Comparison of ENCODE assay signal across 1 cellular context in the genomic region with DNA sequence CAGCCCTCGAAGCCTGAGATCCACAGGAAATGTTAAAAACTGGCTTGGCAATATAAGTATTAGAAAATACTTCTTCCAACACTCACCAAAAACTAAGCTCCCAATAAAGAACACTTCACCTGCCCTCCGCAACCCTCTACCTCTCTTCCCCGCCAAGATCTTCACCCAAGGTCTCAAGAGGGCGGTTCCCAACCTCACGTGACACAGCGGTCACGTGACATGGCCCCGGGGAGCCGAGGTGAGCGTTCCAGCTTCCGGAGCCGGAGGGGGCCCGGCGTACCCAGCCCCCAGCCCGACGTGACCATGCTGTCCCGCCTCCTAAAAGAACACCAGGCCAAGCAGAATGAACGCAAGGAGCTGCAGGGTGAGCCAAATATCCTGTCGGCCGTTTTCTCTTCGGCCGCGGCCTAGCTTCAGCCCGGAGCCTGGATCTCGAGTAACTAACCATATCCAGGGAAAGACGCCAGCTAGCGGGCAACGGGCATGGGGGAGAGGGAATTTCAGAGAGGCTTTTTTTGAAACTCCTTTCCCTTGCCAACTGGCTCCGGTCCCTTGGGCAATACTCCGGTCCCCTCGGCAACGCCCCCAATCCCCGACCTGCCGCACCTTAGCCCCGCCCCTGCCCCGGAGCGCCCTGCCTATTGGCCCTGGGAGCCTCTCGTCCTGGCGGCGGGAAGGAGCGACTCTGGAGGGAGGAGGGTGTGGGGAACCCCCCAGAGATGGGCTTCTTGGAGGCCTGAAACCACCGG.
TF ChIP-seq lines count a peak whose summit lies in the region.

BLOC1S1 (plus strand) TSS at position 214 of the 749 bp plus-strand sequence; CDS start at position 220, 6 bp downstream.

TF ChIP-seq in GM12878, 131 proteins besides CTCF, POLR2A, EP300 and RAD21 (continued from another document and continues in another):
- TF ChIP-seq ZNF592 (IDR thresholded peaks at IDR 0.05) (no peak), ESRRA (IDR thresholded peaks at IDR 0.05; ENCODE audit: low read length) (no peak), TCF7 (IDR thresholded peaks at IDR 0.05; ENCODE audit: borderline replicate concordance) (no peak), SREBF1 (IDR thresholded peaks at IDR 0.05; ENCODE audit: low read length) (no peak), PRDM15 (CRISPR knock-in tag; IDR thresholded peaks at IDR 0.05) (peak; percentile 94), CHD2 (IDR thresholded peaks at IDR 0.05; ENCODE audit: borderline replicate concordance, low read depth, low read length) (no peak), POLR2AphosphoS5 (IDR thresholded peaks at IDR 0.05; ENCODE audit: low read length) (peak; percentile 61), E4F1 (IDR thresholded peaks at IDR 0.05; ENCODE audit: borderline replicate concordance, partially characterized antibody) (peak; percentile 49), SMARCA5 (IDR thresholded peaks at IDR 0.05) (0 out of 2 replicates have a peak, but pooled peaks have one; percentile 32), ZBTB33 (IDR thresholded peaks at IDR 0.05) (no peak), TCF12 (IDR thresholded peaks at IDR 0.05; ENCODE audit: low read depth, low read length) (peak; percentile 62), ZNF384 (IDR thresholded peaks at IDR 0.05; ENCODE audit: borderline replicate concordance, low read depth, low read length) (no peak), BCL11A (IDR thresholded peaks at IDR 0.05; ENCODE audit: low read depth, low read length) (no peak), CBX3 (IDR thresholded peaks at IDR 0.05; ENCODE audit: borderline replicate concordance, low read depth) (no peak), ZNF24 (IDR thresholded peaks at IDR 0.05) (no peak), MEF2B (IDR thresholded peaks at IDR 0.05; ENCODE audit: partially characterized antibody, poor library complexity, severe bottlenecking) (peak; percentile 87), RCOR1 (conservative IDR thresholded peaks at IDR 0.05; ENCODE audit: low read depth, low read length) (no peak), CREM (IDR thresholded peaks at IDR 0.05; ENCODE audit: low read depth) (peak; percentile 67), ZNF217 (IDR thresholded peaks at IDR 0.05) (no peak), TAF1 (IDR thresholded peaks at IDR 0.05; ENCODE audit: borderline replicate concordance, low read depth, low read length) (peak; percentile 46; the same call in 1 of the 2 replicates), CHD4 (IDR thresholded peaks at IDR 0.05) (no peak), POU2F2 (IDR thresholded peaks at IDR 0.05; ENCODE audit: borderline replicate concordance, low read depth, low read length) (no peak), CHD1 (IDR thresholded peaks at IDR 0.05; ENCODE audit: low read depth, low read length) (no peak)
- TF ChIP-seq, protein P1, sequence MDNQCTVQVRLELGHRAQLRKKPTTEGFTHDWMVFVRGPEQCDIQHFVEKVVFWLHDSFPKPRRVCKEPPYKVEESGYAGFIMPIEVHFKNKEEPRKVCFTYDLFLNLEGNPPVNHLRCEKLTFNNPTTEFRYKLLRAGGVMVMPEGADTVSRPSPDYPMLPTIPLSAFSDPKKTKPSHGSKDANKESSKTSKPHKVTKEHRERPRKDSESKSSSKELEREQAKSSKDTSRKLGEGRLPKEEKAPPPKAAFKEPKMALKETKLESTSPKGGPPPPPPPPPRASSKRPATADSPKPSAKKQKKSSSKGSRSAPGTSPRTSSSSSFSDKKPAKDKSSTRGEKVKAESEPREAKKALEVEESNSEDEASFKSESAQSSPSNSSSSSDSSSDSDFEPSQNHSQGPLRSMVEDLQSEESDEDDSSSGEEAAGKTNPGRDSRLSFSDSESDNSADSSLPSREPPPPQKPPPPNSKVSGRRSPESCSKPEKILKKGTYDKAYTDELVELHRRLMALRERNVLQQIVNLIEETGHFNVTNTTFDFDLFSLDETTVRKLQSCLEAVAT (IDR thresholded peaks at IDR 0.05): peak; percentile 64
- TF ChIP-seq, protein P2, sequence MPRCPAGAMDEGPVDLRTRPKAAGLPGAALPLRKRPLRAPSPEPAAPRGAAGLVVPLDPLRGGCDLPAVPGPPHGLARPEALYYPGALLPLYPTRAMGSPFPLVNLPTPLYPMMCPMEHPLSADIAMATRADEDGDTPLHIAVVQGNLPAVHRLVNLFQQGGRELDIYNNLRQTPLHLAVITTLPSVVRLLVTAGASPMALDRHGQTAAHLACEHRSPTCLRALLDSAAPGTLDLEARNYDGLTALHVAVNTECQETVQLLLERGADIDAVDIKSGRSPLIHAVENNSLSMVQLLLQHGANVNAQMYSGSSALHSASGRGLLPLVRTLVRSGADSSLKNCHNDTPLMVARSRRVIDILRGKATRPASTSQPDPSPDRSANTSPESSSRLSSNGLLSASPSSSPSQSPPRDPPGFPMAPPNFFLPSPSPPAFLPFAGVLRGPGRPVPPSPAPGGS (IDR thresholded peaks at IDR 0.05; ENCODE audit: borderline replicate concordance, insufficient read depth, low read depth, low read length, poor library complexity, severe bottlenecking): peak; percentile 75
- TF ChIP-seq, protein P3, sequence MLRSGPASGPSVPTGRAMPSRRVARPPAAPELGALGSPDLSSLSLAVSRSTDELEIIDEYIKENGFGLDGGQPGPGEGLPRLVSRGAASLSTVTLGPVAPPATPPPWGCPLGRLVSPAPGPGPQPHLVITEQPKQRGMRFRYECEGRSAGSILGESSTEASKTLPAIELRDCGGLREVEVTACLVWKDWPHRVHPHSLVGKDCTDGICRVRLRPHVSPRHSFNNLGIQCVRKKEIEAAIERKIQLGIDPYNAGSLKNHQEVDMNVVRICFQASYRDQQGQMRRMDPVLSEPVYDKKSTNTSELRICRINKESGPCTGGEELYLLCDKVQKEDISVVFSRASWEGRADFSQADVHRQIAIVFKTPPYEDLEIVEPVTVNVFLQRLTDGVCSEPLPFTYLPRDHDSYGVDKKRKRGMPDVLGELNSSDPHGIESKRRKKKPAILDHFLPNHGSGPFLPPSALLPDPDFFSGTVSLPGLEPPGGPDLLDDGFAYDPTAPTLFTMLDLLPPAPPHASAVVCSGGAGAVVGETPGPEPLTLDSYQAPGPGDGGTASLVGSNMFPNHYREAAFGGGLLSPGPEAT (IDR thresholded peaks at IDR 0.05; ENCODE audit: low read depth): peak; percentile 100
- TF ChIP-seq, protein P4, sequence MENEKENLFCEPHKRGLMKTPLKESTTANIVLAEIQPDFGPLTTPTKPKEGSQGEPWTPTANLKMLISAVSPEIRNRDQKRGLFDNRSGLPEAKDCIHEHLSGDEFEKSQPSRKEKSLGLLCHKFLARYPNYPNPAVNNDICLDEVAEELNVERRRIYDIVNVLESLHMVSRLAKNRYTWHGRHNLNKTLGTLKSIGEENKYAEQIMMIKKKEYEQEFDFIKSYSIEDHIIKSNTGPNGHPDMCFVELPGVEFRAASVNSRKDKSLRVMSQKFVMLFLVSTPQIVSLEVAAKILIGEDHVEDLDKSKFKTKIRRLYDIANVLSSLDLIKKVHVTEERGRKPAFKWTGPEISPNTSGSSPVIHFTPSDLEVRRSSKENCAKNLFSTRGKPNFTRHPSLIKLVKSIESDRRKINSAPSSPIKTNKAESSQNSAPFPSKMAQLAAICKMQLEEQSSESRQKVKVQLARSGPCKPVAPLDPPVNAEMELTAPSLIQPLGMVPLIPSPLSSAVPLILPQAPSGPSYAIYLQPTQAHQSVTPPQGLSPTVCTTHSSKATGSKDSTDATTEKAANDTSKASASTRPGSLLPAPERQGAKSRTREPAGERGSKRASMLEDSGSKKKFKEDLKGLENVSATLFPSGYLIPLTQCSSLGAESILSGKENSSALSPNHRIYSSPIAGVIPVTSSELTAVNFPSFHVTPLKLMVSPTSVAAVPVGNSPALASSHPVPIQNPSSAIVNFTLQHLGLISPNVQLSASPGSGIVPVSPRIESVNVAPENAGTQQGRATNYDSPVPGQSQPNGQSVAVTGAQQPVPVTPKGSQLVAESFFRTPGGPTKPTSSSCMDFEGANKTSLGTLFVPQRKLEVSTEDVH (IDR thresholded peaks at IDR 0.05; ENCODE audit: low read depth, partially characterized antibody): peak; percentile 71
